In genomic region chr11:65497141-65498041, GRCh38 we compare ENCODE assay signal across 8 cellular contexts. TPM values are rescaled to one million over a fixed set of nuclear protein-coding genes. Genes with fewer than 3 reads are reported as not detected.
DNase-seq lines count a peak whose midpoint lies in the region; ATAC-seq and TF ChIP-seq lines count a peak whose summit lies in the region.

No MANE protein-coding gene starts in this region.

- in situ Hi-C loops in GM13976 (cut with MboI; ENCODE audit: low sequenced_read_pairs, unreplicated experiment), result loop anchor here (5.0 kb wide), 1 partner anchor 65 kb away; no protein-coding TSS in a partner anchor

- no peak for TF ChIP-seq CTCF in GM13976 (IDR thresholded peaks at IDR 0.05; ENCODE audit: borderline replicate concordance, control extremely low read depth, extremely low read depth, insufficient read depth, missing control alignments)
- no peak for TF ChIP-seq CTCF in left ventricle myocardium inferior (IDR thresholded peaks at IDR 0.05; ENCODE audit: borderline replicate concordance)

- intact Hi-C loops in left ventricle myocardium inferior (cut with micrococcal nuclease), result no loop called here

- H3K4me3 ChIP-seq in left ventricle myocardium inferior (peak overlapping the region; percentile 89), urinary bladder (ENCODE audit: low read depth, low read length) (peak overlapping the region; percentile 48)

- peak overlapping the region; percentile 99 for H3K27ac ChIP-seq in left ventricle myocardium inferior (replicated peaks)
- peak overlapping the region; percentile 100 for H3K27ac ChIP-seq in urinary bladder (ENCODE audit: low read depth)

- peaks cover 71% of the 10 kb centered on the region for H3K4me1 ChIP-seq in left ventricle myocardium inferior
- peaks cover 1% of the 10 kb centered on the region for H3K4me1 ChIP-seq in urinary bladder (ENCODE audit: insufficient read depth)

- H3K36me3 ChIP-seq in left ventricle myocardium inferior (peaks cover 22% of the 10 kb centered on the region), urinary bladder (ENCODE audit: insufficient read depth) (no peaks in the 10 kb centered on the region)

- WGBS in urinary bladder, result under 1% methylated on average over 61 of the region's 61 CpGs

- peak; percentile 58 for ATAC-seq in HG02884 (IDR thresholded peaks at IDR 0.05; ENCODE audit: unreplicated experiment)

- no peaks in the 10 kb centered on the region for H3K9me3 ChIP-seq in left ventricle myocardium inferior (replicated peaks)

- no peaks in the 10 kb centered on the region for H3K27me3 ChIP-seq in left ventricle myocardium inferior (ENCODE audit: low read depth)

- DNase-seq in GM13976 (ENCODE audit: low spot score), result peak; percentile 87
- peak; percentile 96 for DNase-seq in NCI-H146 treated with DMSO at 0.1 percent for 48 hours (lab: John Stamatoyannopoulos, UW; ENCODE audit: unreplicated experiment)
- DNase-seq in T follicular helper cell (ENCODE audit: low read depth), result peak; percentile 98
- peak; percentile 96 for DNase-seq in amniotic epithelial cell (ENCODE audit: low read depth)
- DNase-seq in left ventricle myocardium inferior, result peak; percentile 99
- peak; percentile 95 for DNase-seq in pulmonary artery endothelial cell (ENCODE audit: low read depth, low spot score)

RNA-seq across cellular contexts. Expression of gene MALAT1, which starts 1.5 kb away (rescaled TPM):
- total RNA-seq in left ventricle myocardium inferior (6,576 TPM), pulmonary artery endothelial cell (4,401 and 5,456 TPM in 2 replicates), urinary bladder (27,753 TPM)
- 141 TPM for polyA plus RNA-seq in urinary bladder

RNA-seq across cellular contexts. Expression of gene SCYL1, which starts 27.5 kb away (rescaled TPM):
- total RNA-seq in left ventricle myocardium inferior (60.2 TPM), pulmonary artery endothelial cell (60.9 and 77.9 TPM in 2 replicates), urinary bladder (43.4 TPM)
- polyA plus RNA-seq in urinary bladder, result 82.0 TPM

Comparison
In these comparisons a context has a peak if more than half of its experiments do, and no peak if none do; other contexts are left out.
1. Peak in every context shown above with its lines: DNase-seq, ATAC-seq, H3K4me3 ChIP-seq and H3K27ac ChIP-seq.